In genomic region chr4:108097990-108098553, GRCh38 we compare ENCODE assay signal across 30 cellular contexts.
DNase-seq lines count a peak whose midpoint lies in the region; ATAC-seq, FAIRE-seq and TF ChIP-seq lines count a peak whose summit lies in the region.
"Had no signal": no experiment of that assay in that cellular context is flagged by ENCODE, and none has a peak within 500 bp of the region (broad histone marks: within the 10 kb centered on the region; RNA-seq: fewer than 3 reads in every experiment).

No MANE protein-coding gene starts in this region.

- CTCF ChIA-PET in WTC11 (lab: Charles Lee): interaction anchor here (1.4 kb wide), 1 partner anchor 33 kb away, joined by 3 read pairs; no protein-coding TSS in a partner anchor

- no peak overlapping the region for H3K4me3 ChIP-seq in effector memory CD4-positive, alpha-beta T cell (ENCODE audit: insufficient read depth, low read depth, low read length, poor library complexity, severe bottlenecking)
- no peak overlapping the region for H3K4me3 ChIP-seq in brain microvascular endothelial cell (ENCODE audit: low read depth, low read length)
- H3K4me3 ChIP-seq: gastrocnemius medialis, lower lobe of right lung had no signal

- peak; percentile 9 for FAIRE-seq in GM12892 (lab: Jason Lieb, UNC)
- FAIRE-seq: bronchial epithelial cell had no signal

- no peak for TF ChIP-seq CTCF in WTC11 (IDR thresholded peaks at IDR 0.05)
- no peak for TF ChIP-seq CTCF in brain microvascular endothelial cell (IDR thresholded peaks at IDR 0.05; ENCODE audit: low read depth, low read length, missing control alignments)

- no peaks in the 10 kb centered on the region for H3K9me3 Mint-ChIP-seq in activated T-cell treated with anti-CD3 and anti-CD28 coated beads, Interleukin-2, amount 50 U/mL, for 24 hours
- H3K9me3 Mint-ChIP-seq in WTC11: no peaks in the 10 kb centered on the region
- H3K9me3 Mint-ChIP-seq in stimulated activated effector memory CD8-positive, alpha-beta T cell treated with anti-CD3 and anti-CD28 coated beads, Interleukin-12 subunit alpha, Interleukin-12 subunit beta, amount 100 ng/mL, for 72 hours: no peaks in the 10 kb centered on the region
- H3K9me3 Mint-ChIP-seq: natural killer cell, type B pancreatic cell had no signal

- H3K36me3 ChIP-seq in effector memory CD4-positive, alpha-beta T cell (ENCODE audit: control insufficient read depth, insufficient read depth, low read length): peaks cover 5% of the 10 kb centered on the region
- H3K36me3 ChIP-seq in brain microvascular endothelial cell (replicated peaks): no peaks in the 10 kb centered on the region
- H3K36me3 ChIP-seq: gastrocnemius medialis, lower lobe of right lung, WERI-Rb-1 had no signal

- no peaks in the 10 kb centered on the region for H3K27me3 Mint-ChIP-seq in activated T-cell treated with anti-CD3 and anti-CD28 coated beads, Interleukin-2, amount 50 U/mL, for 24 hours
- H3K27me3 Mint-ChIP-seq in WTC11 (ENCODE audit: low read depth): peaks cover 3% of the 10 kb centered on the region; the same call in 1 of the 2 replicates
- H3K27me3 Mint-ChIP-seq: type B pancreatic cell had no signal

- POLR2A ChIA-PET in WTC11 (lab: Charles Lee): no interaction called here

- H3K27me3 ChIP-seq in effector memory CD4-positive, alpha-beta T cell (replicated peaks; ENCODE audit: control insufficient read depth, insufficient read depth, low read length, poor library complexity, severe bottlenecking): no peaks in the 10 kb centered on the region
- H3K27me3 ChIP-seq in brain microvascular endothelial cell (replicated peaks): no peaks in the 10 kb centered on the region
- H3K27me3 ChIP-seq: gastrocnemius medialis had no signal

- no peak for TF ChIP-seq POLR2A in GM12892 (IDR thresholded peaks at IDR 0.05; ENCODE audit: low read depth, low read length)

- ATAC-seq in WTC11 (peak; percentile 38; the same call in 1 of the 2 replicates), GM19397 (IDR thresholded peaks at IDR 0.05; ENCODE audit: unreplicated experiment) (no peak)
- no peak for ATAC-seq in stimulated activated effector memory CD8-positive, alpha-beta T cell treated with anti-CD3 and anti-CD28 coated beads, Interleukin-12 subunit alpha, Interleukin-12 subunit beta, amount 100 ng/mL, for 72 hours
- ATAC-seq: gastrocnemius medialis, natural killer cell, Panc1 had no signal

- H3K4me1 ChIP-seq in effector memory CD4-positive, alpha-beta T cell (ENCODE audit: control insufficient read depth, insufficient read depth, low read length, poor library complexity, severe bottlenecking): peaks cover 37% of the 10 kb centered on the region
- H3K4me1 ChIP-seq: gastrocnemius medialis, lower lobe of right lung had no signal

- DNase-seq in activated T-cell treated with anti-CD3 and anti-CD28 coated beads, Interleukin-2, amount 50 U/mL, for 24 hours: no peak
- no peak for DNase-seq in activated T-cell treated with anti-CD3 and anti-CD28 coated beads, Interleukin-2, amount 50 U/mL, for 48 hours
- DNase-seq in GM12892 (ENCODE audit: insufficient read length) (no peak), WTC11 (ENCODE audit: low spot score) (no peak), brain microvascular endothelial cell (no peak)
- DNase-seq in effector memory CD4-positive, alpha-beta T cell: no peak
- no peak for DNase-seq in stimulated activated effector memory CD8-positive, alpha-beta T cell treated with anti-CD3 and anti-CD28 coated beads, Interleukin-12 subunit alpha, Interleukin-12 subunit beta, amount 100 ng/mL, for 72 hours (ENCODE audit: low spot score in 2 of 2)
- DNase-seq: ACHN; activated CD8-positive, alpha-beta memory T cell treated with anti-CD3 and anti-CD28 coated beads, Interleukin-2, amount 50 U/mL, for 4 hours; activated effector memory CD4-positive, alpha-beta T cell treated with Interleukin-2 at 50 U/mL for 16 hours; amygdala; DMS153; gastrocnemius medialis; HCEC 1CT; Karpas-422; lower lobe of right lung; natural killer cell; NCI-H1436; NCI-H345; SHP77; stimulated activated CD4-positive, alpha-beta T cell treated with anti-CD3 and anti-CD28 coated beads, Interleukin-4, amount 100 ng/mL, for 1 hour; substantia nigra; T-helper 9 cell; WERI-Rb-1 had no signal

- peak overlapping the region; percentile 86 for H3K27ac Mint-ChIP-seq in activated T-cell treated with anti-CD3 and anti-CD28 coated beads, Interleukin-2, amount 50 U/mL, for 24 hours
- H3K27ac Mint-ChIP-seq in WTC11: no peak overlapping the region
- no peak overlapping the region for H3K27ac Mint-ChIP-seq in stimulated activated effector memory CD8-positive, alpha-beta T cell treated with anti-CD3 and anti-CD28 coated beads, Interleukin-12 subunit alpha, Interleukin-12 subunit beta, amount 100 ng/mL, for 72 hours
- H3K27ac Mint-ChIP-seq: B cell, natural killer cell, type B pancreatic cell had no signal

- H3K27ac ChIP-seq in effector memory CD4-positive, alpha-beta T cell (ENCODE audit: insufficient read depth, low read length, poor library complexity, severe bottlenecking): peak overlapping the region; percentile 7
- H3K27ac ChIP-seq in brain microvascular endothelial cell: no peak overlapping the region
- H3K27ac ChIP-seq: gastrocnemius medialis, HL-60, lower lobe of right lung, WERI-Rb-1 had no signal

- peaks cover 66% of the 10 kb centered on the region for H3K36me3 Mint-ChIP-seq in activated T-cell treated with anti-CD3 and anti-CD28 coated beads, Interleukin-2, amount 50 U/mL, for 24 hours (ENCODE audit: low read depth)
- H3K36me3 Mint-ChIP-seq in WTC11: no peaks in the 10 kb centered on the region
- peaks cover 6% of the 10 kb centered on the region for H3K36me3 Mint-ChIP-seq in stimulated activated effector memory CD8-positive, alpha-beta T cell treated with anti-CD3 and anti-CD28 coated beads, Interleukin-12 subunit alpha, Interleukin-12 subunit beta, amount 100 ng/mL, for 72 hours
- H3K36me3 Mint-ChIP-seq: natural killer cell had no signal

- peaks cover 94% of the 10 kb centered on the region for H3K4me1 Mint-ChIP-seq in activated T-cell treated with anti-CD3 and anti-CD28 coated beads, Interleukin-2, amount 50 U/mL, for 24 hours (ENCODE audit: low read depth)
- H3K4me1 Mint-ChIP-seq in WTC11: peaks cover 8% of the 10 kb centered on the region
- H3K4me1 Mint-ChIP-seq in stimulated activated effector memory CD8-positive, alpha-beta T cell treated with anti-CD3 and anti-CD28 coated beads, Interleukin-12 subunit alpha, Interleukin-12 subunit beta, amount 100 ng/mL, for 72 hours: no peaks in the 10 kb centered on the region
- H3K4me1 Mint-ChIP-seq: B cell had no signal

- H3K9me3 ChIP-seq in effector memory CD4-positive, alpha-beta T cell (ENCODE audit: control insufficient read depth, low read length): no peaks in the 10 kb centered on the region
- H3K9me3 ChIP-seq: gastrocnemius medialis, lower lobe of right lung had no signal

- in situ Hi-C loops in brain microvascular endothelial cell (cut with HindIII; ENCODE audit: low pct_ligation_motif_present, low sequenced_read_pairs): no loop called here

- peak overlapping the region; percentile 18 for H3K4me3 Mint-ChIP-seq in activated T-cell treated with anti-CD3 and anti-CD28 coated beads, Interleukin-2, amount 50 U/mL, for 24 hours
- H3K4me3 Mint-ChIP-seq in WTC11: no peak overlapping the region
- no peak overlapping the region for H3K4me3 Mint-ChIP-seq in stimulated activated effector memory CD8-positive, alpha-beta T cell treated with anti-CD3 and anti-CD28 coated beads, Interleukin-12 subunit alpha, Interleukin-12 subunit beta, amount 100 ng/mL, for 72 hours
- H3K4me3 Mint-ChIP-seq: B cell, natural killer cell, type B pancreatic cell had no signal

TF ChIP-seq in WTC11, 78 proteins besides CTCF, POLR2A, EP300 and RAD21 (continues in another document):
- TF ChIP-seq ARID4B (CRISPR knock-in tag; IDR thresholded peaks at IDR 0.05; ENCODE audit: borderline replicate concordance) (no peak), TP53 (CRISPR knock-in tag; IDR thresholded peaks at IDR 0.05) (no peak), CDX4 (CRISPR knock-in tag; IDR thresholded peaks at IDR 0.05; ENCODE audit: borderline replicate concordance) (no peak), ZNF416 (CRISPR knock-in tag; IDR thresholded peaks at IDR 0.05) (no peak)
